Comparison of ENCODE assay signal across 34 cellular contexts in genomic region chr9:131165523-131165922, GRCh38.
"Had no signal": no experiment of that assay in that cellular context is flagged by ENCODE, and none has a peak within 500 bp of the region (broad histone marks: within the 10 kb centered on the region; RNA-seq: fewer than 3 reads in every experiment).

No MANE protein-coding gene starts in this region.

- H3K27me3 ChIP-seq: adrenal gland, breast epithelium, cardiac muscle cell, colonic mucosa, heart right ventricle had no signal

- DNase-seq: activated B cell treated with CpG ODN at 0.5 μM for 24 hours; activated CD4-positive, alpha-beta T cell treated with anti-CD3 and anti-CD28 coated beads for 48 hours; activated CD4-positive, alpha-beta T cell treated with anti-CD3 and anti-CD28 coated beads, Interleukin-2, amount 50 U/mL, for 1 hour; activated CD4-positive, alpha-beta T cell treated with anti-CD3 and anti-CD28 coated beads, Interleukin-2, amount 50 U/mL, for 48 hours; activated CD8-positive, alpha-beta memory T cell treated with anti-CD3 and anti-CD28 coated beads for 24 hours; activated CD8-positive, alpha-beta T cell treated with anti-CD3 and anti-CD28 coated beads for 36 hours; activated effector memory CD4-positive, alpha-beta T cell treated with Interleukin-2 at 50 U/mL for 16 hours; activated gamma-delta T cell treated with Interleukin-2 at 50 U/mL for 16 hours; activated naive CD4-positive, alpha-beta T cell treated with anti-CD3 and anti-CD28 coated beads, Interleukin-2, amount 50 U/mL, for 16 hours; activated naive CD4-positive, alpha-beta T cell treated with Interleukin-2 at 50 U/mL for 16 hours; activated naive CD8-positive, alpha-beta T cell treated with anti-CD3 and anti-CD28 coated beads for 36 hours; activated naive CD8-positive, alpha-beta T cell treated with anti-CD3 and anti-CD28 coated beads, Interleukin-2, amount 50 U/mL, for 24 hours; activated T-cell treated with anti-CD3 and anti-CD28 coated beads, Interleukin-2, amount 50 U/mL, for 4 hours; adrenal gland; amygdala; aorta; central memory CD4-positive, alpha-beta T cell; cerebellar nuclear complex; colonic mucosa; effector CD8-positive, alpha-beta T cell; foreskin fibroblast; heart right ventricle; T-cell; T1000; WERI-Rb-1 had no signal

- H3K36me3 ChIP-seq: breast epithelium, colonic mucosa had no signal

- H3K27me3 Mint-ChIP-seq: activated B cell treated with CpG ODN at 0.5 μM for 24 hours; activated CD8-positive, alpha-beta T cell treated with anti-CD3 and anti-CD28 coated beads for 36 hours; activated naive CD8-positive, alpha-beta T cell treated with anti-CD3 and anti-CD28 coated beads for 36 hours; activated naive CD8-positive, alpha-beta T cell treated with anti-CD3 and anti-CD28 coated beads, Interleukin-2, amount 50 U/mL, for 24 hours; activated T-helper 17 cell treated with anti-CD3 and anti-CD28 coated beads, Interleukin-2, amount 50 U/mL, for 72 hours; brain; T-cell had no signal

- H3K4me1 Mint-ChIP-seq: activated B cell treated with CpG ODN at 0.5 μM for 24 hours; activated naive CD8-positive, alpha-beta T cell treated with anti-CD3 and anti-CD28 coated beads, Interleukin-2, amount 50 U/mL, for 24 hours; activated T-helper 17 cell treated with anti-CD3 and anti-CD28 coated beads, Interleukin-2, amount 50 U/mL, for 72 hours had no signal

- H3K27ac ChIP-seq: adrenal gland, breast epithelium, cardiac muscle cell, colonic mucosa, heart right ventricle, WERI-Rb-1 had no signal

- H3K27ac Mint-ChIP-seq: activated B cell treated with CpG ODN at 0.5 μM for 24 hours; activated CD8-positive, alpha-beta T cell treated with anti-CD3 and anti-CD28 coated beads for 36 hours; activated naive CD8-positive, alpha-beta T cell treated with anti-CD3 and anti-CD28 coated beads for 36 hours; activated naive CD8-positive, alpha-beta T cell treated with anti-CD3 and anti-CD28 coated beads, Interleukin-2, amount 50 U/mL, for 24 hours; activated T-helper 17 cell treated with anti-CD3 and anti-CD28 coated beads, Interleukin-2, amount 50 U/mL, for 72 hours; brain; T-helper 1 cell treated with Interleukin-12 subunit alpha and Interleukin-12 subunit beta and Interleukin-4 antibody, amounts not matched to agents 30 μg/mL and 1 μg/mL, for 36 hours; T-helper 2 cell treated with Interferon-gamma antibody and Interleukin-4, amounts not matched to agents 5 μg/mL and 100 μg/mL, for 36 hours had no signal

- ATAC-seq: activated CD4-positive, CD25-positive, alpha-beta regulatory T cell treated with anti-CD3 and anti-CD28 coated beads, Interleukin-2, amount 50 U/mL, for 24 hours; activated CD8-positive, alpha-beta T cell treated with anti-CD3 and anti-CD28 coated beads for 36 hours; activated naive CD8-positive, alpha-beta T cell treated with anti-CD3 and anti-CD28 coated beads, Interleukin-2, amount 50 U/mL, for 24 hours; activated T-cell treated with anti-CD3 and anti-CD28 coated beads, Interleukin-2, amount 50 U/mL, for 4 hours; activated T-helper 17 cell treated with anti-CD3 and anti-CD28 coated beads, Interleukin-2, amount 50 U/mL, for 72 hours; esophagus mucosa; heart right ventricle; T-cell had no signal

- FAIRE-seq: frontal cortex had no signal

- H3K4me3 Mint-ChIP-seq: activated B cell treated with CpG ODN at 0.5 μM for 24 hours; activated CD8-positive, alpha-beta T cell treated with anti-CD3 and anti-CD28 coated beads for 36 hours; activated naive CD8-positive, alpha-beta T cell treated with anti-CD3 and anti-CD28 coated beads for 36 hours; activated naive CD8-positive, alpha-beta T cell treated with anti-CD3 and anti-CD28 coated beads, Interleukin-2, amount 50 U/mL, for 24 hours; activated T-cell treated with anti-CD3 and anti-CD28 coated beads, Interleukin-2, amount 50 U/mL, for 4 hours; activated T-helper 17 cell treated with anti-CD3 and anti-CD28 coated beads, Interleukin-2, amount 50 U/mL, for 72 hours; brain; T-cell; T-helper 1 cell treated with Interleukin-12 subunit alpha and Interleukin-12 subunit beta and Interleukin-4 antibody, amounts not matched to agents 30 μg/mL and 1 μg/mL, for 36 hours; T-helper 2 cell treated with Interferon-gamma antibody and Interleukin-4, amounts not matched to agents 5 μg/mL and 100 μg/mL, for 36 hours had no signal

- H3K4me1 ChIP-seq: adrenal gland, breast epithelium, colonic mucosa had no signal

- H3K4me3 ChIP-seq: adrenal gland, breast epithelium, cardiac muscle cell, colonic mucosa, heart right ventricle had no signal

- H3K9me3 ChIP-seq: adrenal gland, breast epithelium, colonic mucosa, heart right ventricle had no signal

- H3K9me3 Mint-ChIP-seq: activated B cell treated with CpG ODN at 0.5 μM for 24 hours; activated CD8-positive, alpha-beta T cell treated with anti-CD3 and anti-CD28 coated beads for 36 hours; activated naive CD8-positive, alpha-beta T cell treated with anti-CD3 and anti-CD28 coated beads for 36 hours; activated naive CD8-positive, alpha-beta T cell treated with anti-CD3 and anti-CD28 coated beads, Interleukin-2, amount 50 U/mL, for 24 hours; activated T-cell treated with anti-CD3 and anti-CD28 coated beads, Interleukin-2, amount 50 U/mL, for 4 hours; activated T-helper 17 cell treated with anti-CD3 and anti-CD28 coated beads, Interleukin-2, amount 50 U/mL, for 72 hours; brain; T-cell; T-helper 1 cell treated with Interleukin-12 subunit alpha and Interleukin-12 subunit beta and Interleukin-4 antibody, amounts not matched to agents 30 μg/mL and 1 μg/mL, for 36 hours; T-helper 2 cell treated with Interferon-gamma antibody and Interleukin-4, amounts not matched to agents 5 μg/mL and 100 μg/mL, for 36 hours had no signal
